29 cellular contexts compared by ENCODE assay signal in genomic region chr12:113655919-113656318, GRCh38.
"Had no signal": no experiment of that assay in that cellular context is flagged by ENCODE, and none has a peak within 500 bp of the region (broad histone marks: within the 10 kb centered on the region; RNA-seq: fewer than 3 reads in every experiment).

No MANE protein-coding gene starts in this region.

- H3K27me3 ChIP-seq: ascending aorta, cardiac muscle cell had no signal

- H3K36me3 ChIP-seq: ascending aorta, cardiac muscle cell, gastroesophageal sphincter, thoracic aorta had no signal

- H3K9me3 ChIP-seq: thoracic aorta had no signal

- H3K27ac ChIP-seq: ascending aorta, cardiac muscle cell, coronary artery, dorsolateral prefrontal cortex, gastroesophageal sphincter, skin epidermis, thoracic aorta had no signal

- ATAC-seq: gastroesophageal sphincter; left colon; sciatic nerve; stimulated activated naive CD8-positive, alpha-beta T cell treated with anti-CD3 and anti-CD28 coated beads, Interleukin-15, Interleukin-2, amounts not matched to agents 100 U/mL and 50 U/mL, for 24 hours; WTC11 had no signal

- H3K4me1 ChIP-seq: ascending aorta, gastroesophageal sphincter had no signal

- H3K4me3 ChIP-seq: ascending aorta, cardiac muscle cell, coronary artery, dorsolateral prefrontal cortex, gastroesophageal sphincter, skin epidermis, thoracic aorta had no signal

- FAIRE-seq: endothelial cell of umbilical vein, keratinocyte, urothelium cell line had no signal

- DNase-seq: activated CD4-positive, alpha-beta memory T cell treated with anti-CD3 and anti-CD28 coated beads, Interleukin-2, amount 10 ng/mL, durations not matched to agents 7 days and 5 days; activated CD4-positive, alpha-beta T cell treated with anti-CD3 and anti-CD28 coated beads for 1 hour; activated CD4-positive, alpha-beta T cell treated with anti-CD3 and anti-CD28 coated beads, Interleukin-2, amount 10 ng/mL, durations not matched to agents 7 days and 5 days; activated CD8-positive, alpha-beta memory T cell treated with anti-CD3 and anti-CD28 coated beads, Interleukin-2, amount 50 U/mL, for 48 hours; activated gamma-delta T cell; activated naive CD4-positive, alpha-beta T cell treated with anti-CD3 and anti-CD28 coated beads, Interleukin-2, amount 10 ng/mL, durations not matched to agents 7 days and 5 days; activated naive CD8-positive, alpha-beta T cell treated with anti-CD3 and anti-CD28 coated beads, Interleukin-2, amount 10 ng/mL, durations not matched to agents 7 days and 5 days; activated T-cell treated with anti-CD3 and anti-CD28 coated beads, Interleukin-2, amount 50 U/mL, for 24 hours; cerebellar nuclear complex; dorsolateral prefrontal cortex; effector memory CD4-positive, alpha-beta T cell; head of caudate nucleus; hippocampal formation; left colon; stimulated activated CD4-positive, alpha-beta T cell treated with anti-CD3 and anti-CD28 coated beads, Interleukin-12 subunit alpha, Interleukin-12 subunit beta, amount 100 ng/mL, for 4 hours; stimulated activated CD4-positive, alpha-beta T cell treated with anti-CD3 and anti-CD28 coated beads, Interleukin-4, amount 100 ng/mL, for 1 hour; stimulated activated naive CD8-positive, alpha-beta T cell treated with anti-CD3 and anti-CD28 coated beads, Interleukin-15, Interleukin-2, amounts not matched to agents 100 U/mL and 50 U/mL, for 24 hours; trophoblast cell had no signal
